8 cellular contexts compared by ENCODE assay signal in genomic region chr1:1918901-1919303, GRCh38. TPM values are rescaled to one million over a fixed set of nuclear protein-coding genes. Genes with fewer than 3 reads are reported as not detected.
A peak's percentile ranks its signal among the peaks of the same experiment; 100 is the strongest.
DNase-seq lines count a peak whose midpoint lies in the region; ATAC-seq, FAIRE-seq and TF ChIP-seq lines count a peak whose summit lies in the region.

TMEM52 (minus strand) TSS chr1:1919279; CDS start chr1:1919265, 14 bp downstream.

- DNase-seq in HFF-Myc (ENCODE audit: extremely low read depth, low read depth) (no peak), RWPE1 (ENCODE audit: low spot score) (no peak), fibroblast of pulmonary artery (ENCODE audit: low read depth) (no peak), smooth muscle cell (lab: John Stamatoyannopoulos, UW; ENCODE audit: unreplicated experiment) (no peak), hippocampal formation (lab: John Stamatoyannopoulos, UW) (no peak), HTR-8/SVneo (ENCODE audit: insufficient read length, low spot score) (no peak)

- H3K4me2 ChIP-seq in smooth muscle cell: peak within 1 kb of the TSS; percentile 90

- TF ChIP-seq CTCF in GM12874 (IDR thresholded peaks at IDR 0.05; ENCODE audit: insufficient read depth, low read depth, low read length): peak; percentile 10; the same call in 1 of the 2 replicates
- no peak for TF ChIP-seq CTCF in HFF-Myc (IDR thresholded peaks at IDR 0.05; ENCODE audit: low read depth, low read length, missing control alignments)
- TF ChIP-seq CTCF in RWPE1 (conservative IDR thresholded peaks at IDR 0.05; ENCODE audit: low read depth): no peak
- TF ChIP-seq CTCF in fibroblast of pulmonary artery (IDR thresholded peaks at IDR 0.05; ENCODE audit: low read length, missing control alignments): no peak
- TF ChIP-seq CTCF in smooth muscle cell (IDR thresholded peaks at IDR 0.05; ENCODE audit: borderline replicate concordance, insufficient read depth, poor library complexity, severe bottlenecking): no peak

- no peaks in the 10 kb centered on the region for H3K27me3 ChIP-seq in smooth muscle cell (ENCODE audit: low read depth)

- H3K9ac ChIP-seq in smooth muscle cell (ENCODE audit: low read depth): no peak within 1 kb of the TSS

- peak within 1 kb of the TSS; percentile 75 for H3K27ac ChIP-seq in RWPE1
- H3K27ac ChIP-seq in smooth muscle cell (ENCODE audit: low read depth): no peak within 1 kb of the TSS

- peak within 1 kb of the TSS; percentile 48 for H3K4me3 ChIP-seq in HFF-Myc (replicated peaks; ENCODE audit: low read depth, low read length)
- peak within 1 kb of the TSS; percentile 45 for H3K4me3 ChIP-seq in fibroblast of pulmonary artery (replicated peaks; ENCODE audit: low read depth, low read length)
- H3K4me3 ChIP-seq in smooth muscle cell: peak within 1 kb of the TSS; percentile 53

- no peaks in the 10 kb centered on the region for H3K9me3 ChIP-seq in smooth muscle cell (replicated peaks; ENCODE audit: low read depth)

- no peak for ATAC-seq in HG03097 (IDR thresholded peaks at IDR 0.05; ENCODE audit: low FRiP score, unreplicated experiment)

- FAIRE-seq in HTR-8/SVneo (lab: Jason Lieb, UNC): no peak

- WGBS in smooth muscle cell (ENCODE audit: low lambda C conversion rate): 0% methylated on average over 28 of the region's 44 CpGs

- no peaks in the 10 kb centered on the region for H3F3A ChIP-seq in smooth muscle cell (ENCODE audit: low read depth)

- H3K79me2 ChIP-seq in smooth muscle cell (ENCODE audit: low read depth): no peaks in the 10 kb centered on the region

- H4K20me1 ChIP-seq in smooth muscle cell (ENCODE audit: low read depth): no peaks in the 10 kb centered on the region

- peaks cover 7% of the 10 kb centered on the region for H3K4me1 ChIP-seq in smooth muscle cell (ENCODE audit: low read depth)

- no peaks in the 10 kb centered on the region for H3K36me3 ChIP-seq in smooth muscle cell (ENCODE audit: low read depth)

- H2AFZ ChIP-seq in smooth muscle cell (ENCODE audit: low read depth): no peak within 1 kb of the TSS

- CTCF ChIA-PET in RWPE1 (lab: Yijun Ruan, JAX): no interaction called here

- POLR2A ChIA-PET in RWPE1 (lab: Yijun Ruan, JAX; ENCODE audit: low non-redundant PET): interaction anchor here (0.6 kb wide), 1 partner anchor 10 kb away, joined by 3 read pairs; no protein-coding TSS in a partner anchor

RNA-seq across cellular contexts. Expression of gene TMEM52, which starts in this region (rescaled TPM):
- 0.18 and 0.45 TPM in 2 replicates for total RNA-seq in smooth muscle cell
- 1.7 and 7.4 TPM in 2 replicates for polyA plus RNA-seq in smooth muscle cell
